8 cellular contexts compared by ENCODE assay signal in genomic region chr14:105398726-105399440, GRCh38. TPM values are rescaled to one million over a fixed set of nuclear protein-coding genes. Genes with fewer than 3 reads are reported as not detected.
DNase-seq lines count a peak whose midpoint lies in the region; ATAC-seq and TF ChIP-seq lines count a peak whose summit lies in the region.

No MANE protein-coding gene starts in this region.

- H3K9me3 ChIP-seq in BE2C (peaks cover 16% of the 10 kb centered on the region; the same call in 1 of the 2 replicates), RWPE2 (ENCODE audit: severe bottlenecking) (peaks cover 12% of the 10 kb centered on the region), colonic mucosa (no peaks in the 10 kb centered on the region), lung (ENCODE audit: control insufficient read depth in 2 of 2, insufficient read depth in 1 of 2, low read length in 1 of 2) (peaks cover 0 to 2% of the 10 kb centered on the region in 2 donors), upper lobe of right lung (no peaks in the 10 kb centered on the region)

- H3K27ac ChIP-seq in RWPE2 (ENCODE audit: poor library complexity, severe bottlenecking) = peak overlapping the region; percentile 59
- peak overlapping the region; percentile 73 for H3K27ac ChIP-seq in colonic mucosa
- peak overlapping the region; percentile 81 to 95 for H3K27ac ChIP-seq in lung (ENCODE audit: low read depth in 1 of 2, low read length in 1 of 2)
- peak overlapping the region; percentile 86 for H3K27ac ChIP-seq in upper lobe of right lung

- H3K27me3 ChIP-seq in BE2C (no peaks in the 10 kb centered on the region), RWPE2 (ENCODE audit: insufficient read depth, poor library complexity, severe bottlenecking) (no peaks in the 10 kb centered on the region), colonic mucosa (no peaks in the 10 kb centered on the region), lung (ENCODE audit: control insufficient read depth, insufficient read depth) (no peaks in the 10 kb centered on the region), upper lobe of right lung (no peaks in the 10 kb centered on the region)

- H3K4me3 ChIP-seq in BE2C (ENCODE audit: low read depth, low read length) = peak overlapping the region; percentile 66
- peak overlapping the region; percentile 54 for H3K4me3 ChIP-seq in RWPE2 (ENCODE audit: severe bottlenecking)
- peak overlapping the region; percentile 74 for H3K4me3 ChIP-seq in colonic mucosa
- peak overlapping the region; percentile 75 for H3K4me3 ChIP-seq in lung
- H3K4me3 ChIP-seq in upper lobe of right lung = peak overlapping the region; percentile 89

- peaks cover 3% of the 10 kb centered on the region for H3K4me1 ChIP-seq in BE2C
- H3K4me1 ChIP-seq in RWPE2 (ENCODE audit: insufficient read depth, poor library complexity, severe bottlenecking) = no peaks in the 10 kb centered on the region
- peaks cover 4% of the 10 kb centered on the region for H3K4me1 ChIP-seq in colonic mucosa
- peaks cover 7 to 24% of the 10 kb centered on the region in 2 donors for H3K4me1 ChIP-seq in lung (ENCODE audit: control insufficient read depth in 2 of 2, insufficient read depth in 2 of 2, low read length in 2 of 2)
- H3K4me1 ChIP-seq in upper lobe of right lung = peaks cover 6% of the 10 kb centered on the region

- intact Hi-C loops in colonic mucosa (cut with DNase I) = no loop called here
- intact Hi-C loops in upper lobe of right lung (cut with DNase I) = loop anchor here (10.0 kb wide), 1 partner anchor 96 kb away; the partner anchor contains the start of gene TEDC1

- ATAC-seq in GM18907 (IDR thresholded peaks at IDR 0.05; ENCODE audit: unreplicated experiment) = peak; percentile 36
- peak; percentile 31 for ATAC-seq in HG03196 (IDR thresholded peaks at IDR 0.05; ENCODE audit: unreplicated experiment)
- ATAC-seq in RWPE2 (ENCODE audit: low read depth) = peak; percentile 28
- peak; percentile 36 for ATAC-seq in lung (ENCODE audit: insufficient read depth, low FRiP score)
- peak; percentile 55 for ATAC-seq in upper lobe of right lung

- H3K9ac ChIP-seq in colonic mucosa (ENCODE audit: low read depth in 2 of 2, low read length in 2 of 2) = peak overlapping the region; percentile 72 to 94

- H3K36me3 ChIP-seq in BE2C = peaks cover 21% of the 10 kb centered on the region
- peaks cover 22% of the 10 kb centered on the region for H3K36me3 ChIP-seq in RWPE2 (ENCODE audit: low read depth)
- H3K36me3 ChIP-seq in colonic mucosa = no peaks in the 10 kb centered on the region
- peaks cover 5 to 14% of the 10 kb centered on the region in 2 donors for H3K36me3 ChIP-seq in lung (ENCODE audit: control insufficient read depth in 2 of 2, insufficient read depth in 2 of 2, low read length in 2 of 2)
- H3K36me3 ChIP-seq in upper lobe of right lung = no peaks in the 10 kb centered on the region

- no peak for TF ChIP-seq CTCF in BE2C (IDR thresholded peaks at IDR 0.05; ENCODE audit: low read depth, low read length)
- peak; percentile 13 for TF ChIP-seq CTCF in RWPE2 (IDR thresholded peaks at IDR 0.05; ENCODE audit: poor library complexity, severe bottlenecking)
- TF ChIP-seq CTCF in colonic mucosa (IDR thresholded peaks at IDR 0.05) = no peak
- TF ChIP-seq CTCF in lung (IDR thresholded peaks at IDR 0.05; ENCODE audit: control extremely low read depth, extremely low read depth) = no peak
- TF ChIP-seq CTCF in upper lobe of right lung (IDR thresholded peaks at IDR 0.05) = no peak

- 19 to 24% methylated on average over 40 of the region's 40 CpGs for WGBS in lung, 2 donors

- peak; percentile 80 for DNase-seq in BE2C
- DNase-seq in RWPE2 (ENCODE audit: low spot score) = no peak
- DNase-seq in colonic mucosa = no peak
- no peak for DNase-seq in lung (ENCODE audit: low spot score)
- DNase-seq in upper lobe of right lung = no peak
- DNase-seq in DMS114 treated with DMSO at 0.1 percent for 48 hours (lab: John Stamatoyannopoulos, UW; ENCODE audit: unreplicated experiment) = no peak

RNA-seq across cellular contexts. Expression of gene TEX22, which starts 0.5 kb away (rescaled TPM):
- polyA plus RNA-seq in BE2C (2012; ENCODE audit: insufficient read depth, insufficient read length, low read depth) = 2.7 TPM
- total RNA-seq in colonic mucosa (1 to 10 TPM; 1.4 to 2.4 TPM), lung (1 to 10 TPM in 1 of 2 donors, under 1 TPM in 1; 0.40 to 2.1 TPM), upper lobe of right lung (3.2 TPM)
- polyA plus RNA-seq in lung = under 1 TPM; 0.17 to 0.18 TPM

RNA-seq across cellular contexts. Expression of gene MTA1, which starts 20.7 kb away (rescaled TPM):
- 121 TPM for polyA plus RNA-seq in BE2C (2012; ENCODE audit: insufficient read depth, insufficient read length, low read depth)
- 10 to 100 TPM; 47.0 to 90.2 TPM for total RNA-seq in colonic mucosa
- total RNA-seq in lung = 100 to 1,000 TPM in 1 of 2 donors, 10 to 100 TPM in 1; 64.7 to 113 TPM
- polyA plus RNA-seq in lung = 10 to 100 TPM; 40.2 to 62.6 TPM
- 74.8 TPM for total RNA-seq in upper lobe of right lung
